33 cellular contexts compared by ENCODE assay signal in genomic region chr14:93737574-93737973, GRCh38. TPM values are rescaled to one million over a fixed set of nuclear protein-coding genes. Genes with fewer than 3 reads are reported as not detected.
"Had no signal": no experiment of that assay in that cellular context is flagged by ENCODE, and none has a peak within 500 bp of the region (broad histone marks: within the 10 kb centered on the region; RNA-seq: fewer than 3 reads in every experiment).

No MANE protein-coding gene starts in this region.

- H3K9me3 ChIP-seq: esophagus squamous epithelium, heart right ventricle, prostate gland, right atrium auricular region, stomach, testis, tibial artery, upper lobe of right lung, uterus had no signal

- H3K4me3 ChIP-seq: esophagus squamous epithelium, heart right ventricle, lung, prostate gland, right atrium auricular region, smooth muscle cell, stomach, testis, tibial artery, upper lobe of right lung, uterus had no signal

- H3K4me1 Mint-ChIP-seq: memory B cell; natural killer cell; stimulated activated effector memory CD8-positive, alpha-beta T cell treated with anti-CD3 and anti-CD28 coated beads, Interleukin-12 subunit alpha, Interleukin-12 subunit beta, amount 100 ng/mL, for 72 hours had no signal

- H3K36me3 Mint-ChIP-seq: memory B cell; natural killer cell; stimulated activated effector memory CD8-positive, alpha-beta T cell treated with anti-CD3 and anti-CD28 coated beads, Interleukin-12 subunit alpha, Interleukin-12 subunit beta, amount 100 ng/mL, for 72 hours had no signal

- H3K36me3 ChIP-seq: heart right ventricle, prostate gland, right atrium auricular region, upper lobe of right lung, uterus had no signal

- H3K27ac Mint-ChIP-seq: effector memory CD8-positive, alpha-beta T cell; memory B cell; natural killer cell; stimulated activated effector memory CD8-positive, alpha-beta T cell treated with anti-CD3 and anti-CD28 coated beads, Interleukin-12 subunit alpha, Interleukin-12 subunit beta, amount 100 ng/mL, for 72 hours had no signal

- DNase-seq: cortex of kidney; effector memory CD8-positive, alpha-beta T cell; erythroblast; esophagus squamous epithelium; foreskin melanocyte; glutamatergic neuron; heart right ventricle; hippocampal formation; kidney glomerular epithelial cell; left colon; natural killer cell; stimulated activated CD4-positive, alpha-beta T cell treated with anti-CD3 and anti-CD28 coated beads, Interleukin-12 subunit alpha, Interleukin-12 subunit beta, amount 100 ng/mL, for 4 hours; stimulated activated CD4-positive, alpha-beta T cell treated with anti-CD3 and anti-CD28 coated beads, Interleukin-1b, Interleukin-23, amount 100 ng/mL, for 48 hours; stimulated activated CD4-positive, alpha-beta T cell treated with anti-CD3 and anti-CD28 coated beads, Interleukin-4, amount 100 ng/mL, for 1 hour; stimulated activated naive CD4-positive, alpha-beta T cell treated with Interleukin-2 at 50 U/mL for 16 hours; stomach; testis; tibial artery; upper lobe of right lung had no signal

- H3K4me1 ChIP-seq: prostate gland, testis, upper lobe of right lung, uterus had no signal

- H3K4me3 Mint-ChIP-seq: effector memory CD8-positive, alpha-beta T cell; memory B cell; natural killer cell; neural crest cell; stimulated activated effector memory CD8-positive, alpha-beta T cell treated with anti-CD3 and anti-CD28 coated beads, Interleukin-12 subunit alpha, Interleukin-12 subunit beta, amount 100 ng/mL, for 72 hours had no signal

- H3K9me3 Mint-ChIP-seq: effector memory CD8-positive, alpha-beta T cell; memory B cell; natural killer cell; neural crest cell; stimulated activated effector memory CD8-positive, alpha-beta T cell treated with anti-CD3 and anti-CD28 coated beads, Interleukin-12 subunit alpha, Interleukin-12 subunit beta, amount 100 ng/mL, for 72 hours had no signal

- FAIRE-seq: endometrium, islet of Langerhans had no signal

- ATAC-seq: effector memory CD8-positive, alpha-beta T cell; heart right ventricle; left colon; natural killer cell; sciatic nerve; stimulated activated effector memory CD8-positive, alpha-beta T cell treated with anti-CD3 and anti-CD28 coated beads, Interleukin-12 subunit alpha, Interleukin-12 subunit beta, amount 100 ng/mL, for 72 hours; upper lobe of right lung had no signal

- H3K27me3 ChIP-seq: esophagus squamous epithelium, heart right ventricle, right atrium auricular region, testis, tibial artery, upper lobe of right lung, uterus had no signal

- H3K27ac ChIP-seq: esophagus squamous epithelium, heart right ventricle, prostate gland, right atrium auricular region, stomach, testis, tibial artery, upper lobe of right lung, uterus had no signal

- H3K4me2 ChIP-seq: smooth muscle cell had no signal

RNA-seq across cellular contexts. Expression of gene PRIMA1, which starts 50.7 kb away (rescaled TPM):
- total RNA-seq: dermis microvascular lymphatic vessel endothelial cell, mononuclear cell, natural killer cell, osteocyte, smooth muscle cell had no signal
- polyA plus RNA-seq: smooth muscle cell had no signal
